Comparison of ENCODE assay signal across 16 cellular contexts in the genomic region with DNA sequence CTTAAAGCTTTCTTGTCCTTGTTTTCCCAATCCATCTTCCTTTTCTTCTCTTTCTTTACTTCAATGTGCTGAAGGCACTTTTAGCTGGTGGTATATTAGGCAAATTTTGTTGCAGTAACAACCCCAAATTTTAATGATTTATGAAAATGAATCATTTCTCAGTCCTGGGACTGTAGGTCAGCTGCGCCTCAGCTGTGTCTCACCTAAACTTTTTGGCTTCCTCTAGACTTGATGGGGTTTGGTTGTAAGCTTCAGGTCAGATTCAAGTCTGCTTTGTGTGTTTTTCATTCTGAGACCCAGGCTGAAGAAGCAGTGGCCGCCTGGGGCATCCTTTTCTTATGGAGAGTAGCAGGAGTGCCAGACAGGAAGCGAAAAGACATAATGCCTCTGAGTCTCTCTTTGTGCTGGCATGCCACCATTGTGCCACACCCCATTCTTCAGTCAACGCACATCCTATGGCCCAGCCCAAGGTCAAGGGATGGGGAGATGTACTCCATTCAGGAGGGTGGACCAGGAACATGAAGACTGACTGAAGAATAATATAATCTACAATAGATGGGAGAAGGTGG. TPM values are rescaled to one million over a fixed set of nuclear protein-coding genes. Genes with fewer than 3 reads are reported as not detected.
A peak's percentile ranks its signal among the peaks of the same experiment; 100 is the strongest.
DNase-seq lines count a peak whose midpoint lies in the region; ATAC-seq and TF ChIP-seq lines count a peak whose summit lies in the region.
"Had no signal": no experiment of that assay in that cellular context is flagged by ENCODE, and none has a peak within 500 bp of the region (broad histone marks: within the 10 kb centered on the region; RNA-seq: fewer than 3 reads in every experiment).

No MANE protein-coding gene starts in this region.

- H2BK15ac ChIP-seq in mesendoderm (replicated peaks; ENCODE audit: low read depth), result no peak overlapping the region

- no peak overlapping the region for H4K5ac ChIP-seq in mesendoderm (ENCODE audit: low read length)

- no peak overlapping the region for H2AFZ ChIP-seq in OCI-LY3 (ENCODE audit: low read depth, low read length)

- peak overlapping the region; percentile 79 for H3K9ac ChIP-seq in OCI-LY3 (ENCODE audit: low read length)
- H3K9ac ChIP-seq in mesendoderm (ENCODE audit: low read length), result no peak overlapping the region

- H3K9me3 ChIP-seq in OCI-LY3 (ENCODE audit: insufficient read depth, low read length), result no peaks in the 10 kb centered on the region

- peak overlapping the region; percentile 88 for H3K4me2 ChIP-seq in OCI-LY3 (ENCODE audit: low read length)
- no peak overlapping the region for H3K4me2 ChIP-seq in mesendoderm (ENCODE audit: low read length)

- no peak overlapping the region for H3K18ac ChIP-seq in mesendoderm (ENCODE audit: low read length)

- H3K4me1 ChIP-seq in OCI-LY3 (ENCODE audit: low read length) (peaks cover 82% of the 10 kb centered on the region), mesendoderm (ENCODE audit: control insufficient read depth, low read depth, low read length) (no peaks in the 10 kb centered on the region)

- no peak overlapping the region for H4K8ac ChIP-seq in mesendoderm (ENCODE audit: low read depth, low read length)

- H2BK120ac ChIP-seq in mesendoderm (ENCODE audit: low read depth, low read length), result no peak overlapping the region

- H3K23ac ChIP-seq in mesendoderm (ENCODE audit: low read length), result no peak overlapping the region

- H3K79me2 ChIP-seq in OCI-LY3 (ENCODE audit: low read length) (peaks cover 27% of the 10 kb centered on the region), mesendoderm (ENCODE audit: control insufficient read depth, insufficient read depth, low read length) (no peaks in the 10 kb centered on the region)

- no peak overlapping the region for H2BK5ac ChIP-seq in mesendoderm (ENCODE audit: low read length)

- TF ChIP-seq CTCF in OCI-LY3 (IDR thresholded peaks at IDR 0.05; ENCODE audit: low read depth, low read length), result no peak

- H3K27ac ChIP-seq in OCI-LY3 (ENCODE audit: low read length) (peak overlapping the region; percentile 100), mesendoderm (ENCODE audit: low read depth, low read length) (no peak overlapping the region)
- H3K27ac ChIP-seq: dorsolateral prefrontal cortex had no signal

- ATAC-seq in GM18873 (IDR thresholded peaks at IDR 0.05; ENCODE audit: low FRiP score, unreplicated experiment), result peak; percentile 40
- peak; percentile 41 for ATAC-seq in HG02938 (IDR thresholded peaks at IDR 0.05; ENCODE audit: unreplicated experiment)
- ATAC-seq: Right ventricle myocardium inferior had no signal

- H3K56ac ChIP-seq in mesendoderm (ENCODE audit: low read length), result no peak overlapping the region

- H3K36me3 ChIP-seq in OCI-LY3 (replicated peaks; ENCODE audit: low read depth, low read length) (no peaks in the 10 kb centered on the region), mesendoderm (ENCODE audit: control insufficient read depth, insufficient read depth, low read length) (no peaks in the 10 kb centered on the region)

- no CpG with 5 or more reads among the region's 4 CpGs for WGBS in mesendoderm (ENCODE audit: extremely low coverage, insufficient coverage, low lambda C conversion rate)

- no peaks in the 10 kb centered on the region for H3K79me1 ChIP-seq in mesendoderm (ENCODE audit: low read length)

- H3K4me3 ChIP-seq in OCI-LY3 (ENCODE audit: low read length) (peak overlapping the region; percentile 67), mesendoderm (ENCODE audit: low read length) (no peak overlapping the region)
- H3K4me3 ChIP-seq: dorsolateral prefrontal cortex had no signal

- H3K27me3 ChIP-seq in OCI-LY3 (ENCODE audit: low read depth, low read length), result no peaks in the 10 kb centered on the region
- no peaks in the 10 kb centered on the region for H3K27me3 ChIP-seq in mesendoderm (ENCODE audit: insufficient read depth, low read length, poor library complexity)
- H3K27me3 ChIP-seq: dorsolateral prefrontal cortex had no signal

- peak; percentile 20 for DNase-seq in mesendoderm
- DNase-seq in Ammon's horn (ENCODE audit: low spot score), result no peak
- DNase-seq in RPMI8226, result no peak
- DNase-seq in activated CD4-positive, alpha-beta T cell treated with anti-CD3 and anti-CD28 coated beads, Interleukin-2, amount 50 U/mL, for 1 hour, result no peak
- DNase-seq in NCI-H2107 (lab: John Stamatoyannopoulos, UW), result no peak
- DNase-seq: activated CD8-positive, alpha-beta T cell treated with anti-CD3 and anti-CD28 coated beads for 36 hours; activated naive CD4-positive, alpha-beta T cell; dorsolateral prefrontal cortex; mesenchymal stem cell; NCI-H1105; NCI-H510A treated with DMSO at 0.1 percent for 48 hours; occipital lobe had no signal

- no peaks in the 10 kb centered on the region for H4K20me1 ChIP-seq in OCI-LY3 (ENCODE audit: insufficient read depth, low read length)

- H2AK5ac ChIP-seq in mesendoderm (ENCODE audit: low read length), result no peak overlapping the region

- no peak overlapping the region for H3K4ac ChIP-seq in mesendoderm (ENCODE audit: low read depth, low read length)

RNA-seq across cellular contexts. Expression of a gene that starts 28.9 kb away (rescaled TPM):
- polyA plus RNA-seq in mesendoderm (2013, experiment 1 of 2), result 5.4 TPM
- 5.3 TPM for polyA plus RNA-seq in mesendoderm (2013, experiment 2 of 2)
